Comparison of ENCODE assay signal across 1 cellular context in genomic region chr12:116075251-116075650, GRCh38.
TF ChIP-seq lines count a peak whose summit lies in the region.

No MANE protein-coding gene starts in this region.

TF ChIP-seq in GM23338, 12 proteins besides CTCF, POLR2A, EP300 and RAD21:
- TF ChIP-seq REST (IDR thresholded peaks at IDR 0.05; ENCODE audit: unreplicated experiment) (no peak), POLR2AphosphoS5 (IDR thresholded peaks at IDR 0.05; ENCODE audit: low read depth) (no peak), ETS1 (IDR thresholded peaks at IDR 0.05) (no peak), ZNF331 (CRISPR knock-in tag; IDR thresholded peaks at IDR 0.05; ENCODE audit: low read depth) (no peak), ZNF462 (CRISPR knock-in tag; IDR thresholded peaks at IDR 0.05) (no peak), STAT1 (IDR thresholded peaks at IDR 0.05; ENCODE audit: unreplicated experiment) (no peak), EZH2phosphoT487 (IDR thresholded peaks at IDR 0.05; ENCODE audit: unreplicated experiment) (no peak), ZNF114 (CRISPR knock-in tag; IDR thresholded peaks at IDR 0.05) (no peak), NANOG (IDR thresholded peaks at IDR 0.05; ENCODE audit: borderline replicate concordance) (no peak), EZH2 (IDR thresholded peaks at IDR 0.05; ENCODE audit: low read depth, unreplicated experiment) (no peak), CREB1 (CRISPR knock-in tag; IDR thresholded peaks at IDR 0.05; ENCODE audit: low read depth) (no peak), JUNB (IDR thresholded peaks at IDR 0.05; ENCODE audit: unreplicated experiment) (no peak)
